Comparison of ENCODE assay signal across 8 cellular contexts in genomic region chr2:159903404-159904126, GRCh38. TPM values are rescaled to one million over a fixed set of nuclear protein-coding genes. Genes with fewer than 3 reads are reported as not detected.
A peak's percentile ranks its signal among the peaks of the same experiment; 100 is the strongest.
DNase-seq lines count a peak whose midpoint lies in the region; ATAC-seq and TF ChIP-seq lines count a peak whose summit lies in the region.

No MANE protein-coding gene starts in this region.

- intact Hi-C loops in sigmoid colon (cut with DNase I), result no loop called here

- peak overlapping the region; percentile 95 to 100 (median 99) for H3K4me3 Mint-ChIP-seq in CD8-positive, alpha-beta memory T cell

- H3K9me3 Mint-ChIP-seq in CD8-positive, alpha-beta memory T cell, result no peaks in the 10 kb centered on the region

- no peaks in the 10 kb centered on the region for H3K27me3 ChIP-seq in CD8-positive, alpha-beta memory T cell (ENCODE audit: insufficient read depth, low read length, poor library complexity, severe bottlenecking)
- H3K27me3 ChIP-seq in gastroesophageal sphincter, result peaks cover 35% of the 10 kb centered on the region
- H3K27me3 ChIP-seq in sigmoid colon, result peaks cover 8 to 21% (median 13%) of the 10 kb centered on the region in 3 donors

- TF ChIP-seq CTCF in GM20000 (IDR thresholded peaks at IDR 0.05; ENCODE audit: extremely low read depth, missing control alignments), result no peak
- TF ChIP-seq CTCF in gastroesophageal sphincter (IDR thresholded peaks at IDR 0.05), result no peak
- no peak for TF ChIP-seq CTCF in sigmoid colon (IDR thresholded peaks at IDR 0.05)

- peaks cover 21% of the 10 kb centered on the region for H3K4me1 ChIP-seq in CD8-positive, alpha-beta memory T cell (ENCODE audit: insufficient read depth, low read length)
- H3K4me1 ChIP-seq in gastroesophageal sphincter (peaks cover 0 to 10% (median 5%) of the 10 kb centered on the region in 3 donors), sigmoid colon (peaks cover 0 to 11% (median 9%) of the 10 kb centered on the region in 4 donors)

- H3K27me3 Mint-ChIP-seq in CD8-positive, alpha-beta memory T cell, result no peaks in the 10 kb centered on the region

- no peak for TF ChIP-seq EP300 in gastroesophageal sphincter (IDR thresholded peaks at IDR 0.05)
- TF ChIP-seq EP300 in sigmoid colon (IDR thresholded peaks at IDR 0.05), result no peak

- H3K4me3 ChIP-seq in CD8-positive, alpha-beta memory T cell (ENCODE audit: low read length), result peak overlapping the region; percentile 94
- H3K4me3 ChIP-seq in gastroesophageal sphincter (peak overlapping the region; percentile 23 to 53), sigmoid colon (peak overlapping the region; percentile 2 to 48 (median 42))

- H3K36me3 ChIP-seq in CD8-positive, alpha-beta memory T cell (ENCODE audit: insufficient read depth, low read length), result peaks cover 4% of the 10 kb centered on the region
- H3K36me3 ChIP-seq in gastroesophageal sphincter, result no peaks in the 10 kb centered on the region
- no peaks in the 10 kb centered on the region for H3K36me3 ChIP-seq in sigmoid colon

- CTCF ChIA-PET in CD8-positive, alpha-beta memory T cell (lab: Charles Lee), result interaction anchor here (1.0 to 1.5 kb wide), 4 partner anchors 17 to 192 kb away, joined by 3 to 4 read pairs (median 3); partner anchors contain the start of gene MARCHF7

- peak overlapping the region; percentile 86 for H3K27ac ChIP-seq in CD8-positive, alpha-beta memory T cell (ENCODE audit: low read depth, low read length)
- peak overlapping the region in 1 of 4 donors; percentile 46 for H3K27ac ChIP-seq in gastroesophageal sphincter
- peak overlapping the region in 1 of 4 donors; percentile 31 for H3K27ac ChIP-seq in sigmoid colon

- 48 to 57% methylated on average over 6 to 12 of the region's 17 CpGs for WGBS in gastroesophageal sphincter (ENCODE audit: low coverage in 1 of 2), 2 donors
- WGBS in sigmoid colon, 2 donors, result 7 to 12% methylated on average over 17 of the region's 17 CpGs

- TF ChIP-seq POLR2A in gastroesophageal sphincter (IDR thresholded peaks at IDR 0.05) (no peak), sigmoid colon (IDR thresholded peaks at IDR 0.05) (no peak)

- POLR2A ChIA-PET in CD8-positive, alpha-beta memory T cell (lab: Charles Lee), result interaction anchor here (1.2 kb wide), 1 partner anchor 192 kb away, joined by 6 read pairs; no protein-coding TSS in a partner anchor

- H3K27ac Mint-ChIP-seq in CD8-positive, alpha-beta memory T cell, result peak overlapping the region; percentile 82 to 100 (median 99)

- peaks cover 35 to 62% (median 47%) of the 10 kb centered on the region in 3 donors for H3K4me1 Mint-ChIP-seq in CD8-positive, alpha-beta memory T cell

- peaks cover 0 to 35% (median 7%) of the 10 kb centered on the region in 3 donors for H3K36me3 Mint-ChIP-seq in CD8-positive, alpha-beta memory T cell

- H3K9me3 ChIP-seq in CD8-positive, alpha-beta memory T cell (ENCODE audit: low read length), result no peaks in the 10 kb centered on the region
- H3K9me3 ChIP-seq in gastroesophageal sphincter (no peaks in the 10 kb centered on the region), sigmoid colon (no peaks in the 10 kb centered on the region)

- ATAC-seq in gastroesophageal sphincter, result peak; percentile 20

- DNase-seq in CD8-positive, alpha-beta memory T cell, result peak; percentile 54 to 79 (median 71)
- DNase-seq in GM20000 (ENCODE audit: low spot score) (peak; percentile 54), LHCN-M2 (ENCODE audit: low read depth) (peak; percentile 23), activated T-cell treated with anti-CD3 and anti-CD28 coated beads for 48 hours (ENCODE audit: low read depth) (peak; percentile 47), sigmoid colon (no peak), KG1 (lab: John Stamatoyannopoulos, UW) (no peak), NCI-H1694 (lab: John Stamatoyannopoulos, UW) (no peak)

RNA-seq across cellular contexts. Expression of gene LY75, which starts 1.0 kb away (rescaled TPM):
- 10 to 100 TPM; 41.1 to 43.4 TPM for total RNA-seq in CD8-positive, alpha-beta memory T cell
- 48.1 TPM for polyA plus RNA-seq in CD8-positive, alpha-beta memory T cell
- total RNA-seq in LHCN-M2 (2014; rRNA removed) (0.19 and 0.57 TPM in 2 replicates), gastroesophageal sphincter (1 to 10 TPM in 2 of 4 donors, under 1 TPM in 2; 0.62 to 4.1 (median 1.6) TPM), sigmoid colon (1 to 10 TPM in 3 of 4 donors, under 1 TPM in 1; 0.66 to 1.9 (median 1.3) TPM)
- 0.09 TPM for polyA plus RNA-seq in LHCN-M2 (2012)
- 10 to 100 TPM in 2 of 3 donors, 1 to 10 TPM in 1; 8.4 to 20.2 (median 13.9) TPM for polyA plus RNA-seq in sigmoid colon

Comparison
In these comparisons a context has a peak if more than half of its experiments do, and no peak if none do; other contexts are left out.
1. DNase-seq: peak in CD8-positive, alpha-beta memory T cell (5 of 5), GM20000 (single experiment), LHCN-M2 (single experiment) and activated T-cell treated with anti-CD3 and anti-CD28 coated beads for 48 hours (single experiment); none in sigmoid colon (single experiment), KG1 (single experiment) and NCI-H1694 (single experiment).
2. H3K4me3 ChIP-seq: peak in every context shown above with its lines; median percentile 94 in CD8-positive, alpha-beta memory T cell; 42 in sigmoid colon; 38 in gastroesophageal sphincter.
3. RNA of gene LY75, which starts 1.0 kb away (total RNA-seq): 41.1 to 43.4 TPM in CD8-positive, alpha-beta memory T cell; 0.62 to 4.1 TPM in gastroesophageal sphincter, 0.66 to 1.9 TPM in sigmoid colon and 0.19 to 0.57 TPM in LHCN-M2; every median in the first group is over 4 times any median in the second.